Comparison of ENCODE assay signal across 8 cellular contexts in the genomic region with DNA sequence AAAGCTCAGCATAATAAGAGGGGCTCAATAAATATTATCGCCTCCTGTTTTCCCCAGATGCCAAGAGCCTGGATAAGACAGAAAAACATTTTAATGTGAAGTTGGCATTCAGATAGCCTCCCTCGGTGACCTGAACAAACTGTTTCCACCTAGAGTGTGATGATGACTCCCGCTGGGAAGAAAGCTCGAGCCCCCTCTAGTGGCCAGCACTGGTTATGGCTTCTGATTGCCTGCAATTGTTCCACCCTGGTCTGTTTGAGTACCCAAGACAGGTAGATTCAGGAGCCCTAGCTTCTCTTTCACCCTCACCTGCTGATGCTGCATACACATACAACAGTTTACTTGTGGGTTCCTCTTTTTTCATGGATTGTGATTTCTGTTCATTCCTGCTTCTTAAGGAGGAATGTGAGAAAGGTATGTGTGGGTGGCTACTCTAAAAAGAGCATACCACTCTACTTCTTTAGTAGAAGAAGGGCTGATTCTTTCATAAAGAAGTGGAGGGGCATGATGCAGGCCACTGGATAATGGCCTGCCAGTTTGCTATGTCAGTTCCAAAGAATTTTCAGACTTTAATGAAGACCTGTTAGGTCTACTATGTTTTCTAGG. TPM values are rescaled to one million over a fixed set of nuclear protein-coding genes. Genes with fewer than 3 reads are reported as not detected.
DNase-seq lines count a peak whose midpoint lies in the region; FAIRE-seq and TF ChIP-seq lines count a peak whose summit lies in the region.

No MANE protein-coding gene starts in this region.

- no peak for TF ChIP-seq POLR2A in GM12891 (IDR thresholded peaks at IDR 0.05; ENCODE audit: low read depth, low read length)
- TF ChIP-seq POLR2A in suprapubic skin (IDR thresholded peaks at IDR 0.05) = no peak

- TF ChIP-seq CTCF in fibroblast of pulmonary artery (IDR thresholded peaks at IDR 0.05; ENCODE audit: low read length, missing control alignments) (peak; percentile 99), neutrophil (IDR thresholded peaks at IDR 0.05) (peak; percentile 89), suprapubic skin (IDR thresholded peaks at IDR 0.05) (peak; percentile 95 to 97)

- no peaks in the 10 kb centered on the region for H3K4me1 ChIP-seq in neutrophil (ENCODE audit: control insufficient read depth in 1 of 2, insufficient read depth in 1 of 2, low read depth in 1 of 2, low read length in 1 of 2)
- peaks cover 9% of the 10 kb centered on the region for H3K4me1 ChIP-seq in suprapubic skin

- WGBS in suprapubic skin = 5% methylated on average over 4 of the region's 4 CpGs

- H3K27ac ChIP-seq in neutrophil (no peak overlapping the region), suprapubic skin (no peak overlapping the region)

- H3K9me3 ChIP-seq in neutrophil = no peaks in the 10 kb centered on the region
- H3K9me3 ChIP-seq in suprapubic skin = no peaks in the 10 kb centered on the region

- H3K36me3 ChIP-seq in neutrophil (peaks cover 39% of the 10 kb centered on the region), suprapubic skin (peaks cover 58% of the 10 kb centered on the region)

- H3K4me3 ChIP-seq in fibroblast of pulmonary artery (replicated peaks; ENCODE audit: low read depth, low read length) (no peak overlapping the region), neutrophil (ENCODE audit: low read depth in 1 of 2, low read length in 1 of 2) (no peak overlapping the region), suprapubic skin (no peak overlapping the region)

- FAIRE-seq in GM12891 (lab: Jason Lieb, UNC) (peak; percentile 92), RCC 7860 (lab: Jason Lieb, UNC) (no peak)

- DNase-seq in A172 (ENCODE audit: low spot score) (peak; percentile 53), GM12891 (ENCODE audit: insufficient read length, low spot score) (peak; percentile 42), HuH-7 (ENCODE audit: low spot score) (peak; percentile 64), RCC 7860 (ENCODE audit: low spot score) (peak; percentile 14), fibroblast of pulmonary artery (ENCODE audit: low read depth) (peak; percentile 77), suprapubic skin (ENCODE audit: low spot score in 2 of 2) (peak; percentile 88 to 90)
- DNase-seq in activated T-cell treated with anti-CD3 and anti-CD28 coated beads, Interleukin-2, amount 50 U/mL, for 48 hours = peak; percentile 88 to 89

- H3K27me3 ChIP-seq in neutrophil (no peaks in the 10 kb centered on the region), suprapubic skin (no peaks in the 10 kb centered on the region)

- TF ChIP-seq EP300 in suprapubic skin (IDR thresholded peaks at IDR 0.05) = no peak

TF ChIP-seq in GM12891, 5 proteins besides CTCF, POLR2A, EP300 and RAD21:
- TF ChIP-seq SPI1 (IDR thresholded peaks at IDR 0.05; ENCODE audit: low read depth, low read length) (no peak), POU2F2 (IDR thresholded peaks at IDR 0.05; ENCODE audit: low read depth, low read length) (no peak), PAX5 (IDR thresholded peaks at IDR 0.05; ENCODE audit: insufficient read depth, low read length, severe bottlenecking) (no peak), POLR2AphosphoS5 (IDR thresholded peaks at IDR 0.05; ENCODE audit: low read depth, low read length) (no peak), TAF1 (IDR thresholded peaks at IDR 0.05; ENCODE audit: low read depth, low read length) (no peak)
TF ChIP-seq in GM12891: peak in this region for 0.

RNA-seq across cellular contexts. Expression of gene ERG28, which starts 6.4 kb away (rescaled TPM):
- 6.1 and 6.4 TPM in 2 replicates for total RNA-seq in A172 (2014; rRNA removed; shearing (Covaris generic))
- 20.1 TPM for polyA plus RNA-seq in GM12891 (2012; ENCODE audit: low read depth, missing spikeins)
- 10 to 100 TPM; 10.2 to 18.3 (median 15.3) TPM for total RNA-seq in suprapubic skin

RNA-seq across cellular contexts. Expression of gene TTLL5, which starts 6.8 kb away (rescaled TPM):
- total RNA-seq in A172 (2014; rRNA removed; shearing (Covaris generic)) = 10.1 and 16.8 TPM in 2 replicates
- 11.5 TPM for polyA plus RNA-seq in GM12891 (2012; ENCODE audit: low read depth, missing spikeins)
- 10 to 100 TPM; 24.4 to 56.4 (median 34.8) TPM for total RNA-seq in suprapubic skin

Comparison
In these comparisons a context has a peak if more than half of its experiments do, and no peak if none do; other contexts are left out.
1. DNase-seq: peak in every context shown above with its lines; median percentile 89 in suprapubic skin; 88 in activated T-cell treated with anti-CD3 and anti-CD28 coated beads, Interleukin-2, amount 50 U/mL, for 48 hours; 77 in fibroblast of pulmonary artery; 64 in HuH-7; 53 in A172; 42 in GM12891; 14 in RCC 7860.